ENCODE assay signal across 11 cellular contexts in genomic region chr15:90645873-90646605, GRCh38.
A peak's percentile ranks its signal among the peaks of the same experiment; 100 is the strongest.
DNase-seq lines count a peak whose midpoint lies in the region; ATAC-seq and TF ChIP-seq lines count a peak whose summit lies in the region.
"Had no signal": no experiment of that assay in that cellular context is flagged by ENCODE, and none has a peak within 500 bp of the region (broad histone marks: within the 10 kb centered on the region; RNA-seq: fewer than 3 reads in every experiment).

No MANE protein-coding gene starts in this region.

- DNase-seq in Right ventricle myocardium inferior (ENCODE audit: missing footprints) (peak; percentile 32), right atrium auricular region (ENCODE audit: low spot score) (no peak), mesenchymal stem cell (no peak), ureter (ENCODE audit: low spot score) (peak; percentile 64), esophagus muscularis mucosa (ENCODE audit: extremely low spot score) (no peak)
- no peak for DNase-seq in activated naive CD8-positive, alpha-beta T cell treated with anti-CD3 and anti-CD28 coated beads, Interleukin-2, amount 50 U/mL, for 24 hours
- DNase-seq: MG63; stimulated activated CD4-positive, alpha-beta T cell treated with anti-CD3 and anti-CD28 coated beads, Interleukin-1b, Interleukin-23, amount 100 ng/mL, for 48 hours had no signal

- ATAC-seq in Right ventricle myocardium inferior (no peak), GM19324 (IDR thresholded peaks at IDR 0.05; ENCODE audit: low FRiP score, unreplicated experiment) (no peak), HG02678 (IDR thresholded peaks at IDR 0.05; ENCODE audit: unreplicated experiment) (no peak)
- no peak for ATAC-seq in activated naive CD8-positive, alpha-beta T cell treated with anti-CD3 and anti-CD28 coated beads, Interleukin-2, amount 50 U/mL, for 24 hours

- no peak for TF ChIP-seq EP300 in esophagus muscularis mucosa (IDR thresholded peaks at IDR 0.05)

- no peak overlapping the region for H3K9ac ChIP-seq in mesenchymal stem cell (ENCODE audit: low read length)

- intact Hi-C loops in Right ventricle myocardium inferior (cut with DNase I) (no loop called here), esophagus muscularis mucosa (cut with DNase I) (loop anchor here (5.0 kb wide), 1 partner anchor 46 kb away; no protein-coding TSS in a partner anchor)

- peaks cover 12% of the 10 kb centered on the region for H3K36me3 Mint-ChIP-seq in activated naive CD8-positive, alpha-beta T cell treated with anti-CD3 and anti-CD28 coated beads, Interleukin-2, amount 50 U/mL, for 24 hours (ENCODE audit: low read depth)

- H3K27me3 Mint-ChIP-seq in activated naive CD8-positive, alpha-beta T cell treated with anti-CD3 and anti-CD28 coated beads, Interleukin-2, amount 50 U/mL, for 24 hours: no peaks in the 10 kb centered on the region

- no peak overlapping the region for H2BK12ac ChIP-seq in mesenchymal stem cell (ENCODE audit: low read length in 2 of 2)

- H3K9me3 ChIP-seq in right atrium auricular region (no peaks in the 10 kb centered on the region), mesenchymal stem cell (ENCODE audit: control insufficient read depth, low read length) (no peaks in the 10 kb centered on the region), esophagus muscularis mucosa (no peaks in the 10 kb centered on the region)
- H3K9me3 ChIP-seq: MG63 had no signal

- no peak overlapping the region for H2AK5ac ChIP-seq in mesenchymal stem cell (ENCODE audit: low read length, severe bottlenecking)

- H3K27ac ChIP-seq in right atrium auricular region (no peak overlapping the region), mesenchymal stem cell (ENCODE audit: low read length, poor library complexity, severe bottlenecking) (no peak overlapping the region), esophagus muscularis mucosa (replicated peaks in 1 of 4) (peak overlapping the region in 2 of 4 donors; percentile 29 to 48)

- no peak overlapping the region for H2BK5ac ChIP-seq in mesenchymal stem cell (ENCODE audit: low read depth, low read length, poor library complexity, severe bottlenecking)

- peak overlapping the region; percentile 35 for H4K8ac ChIP-seq in mesenchymal stem cell (ENCODE audit: low read length)

- H3K4ac ChIP-seq in mesenchymal stem cell (ENCODE audit: low read depth in 1 of 2, low read length in 2 of 2): no peak overlapping the region

- peaks cover 0 to 11% of the 10 kb centered on the region in 2 donors for H3K4me1 ChIP-seq in right atrium auricular region
- H3K4me1 ChIP-seq in mesenchymal stem cell (ENCODE audit: control insufficient read depth, insufficient read depth, low read depth, low read length): peaks cover 3% of the 10 kb centered on the region
- peaks cover 12 to 20% (median 14%) of the 10 kb centered on the region in 4 donors for H3K4me1 ChIP-seq in esophagus muscularis mucosa

- no peaks in the 10 kb centered on the region for H3K79me1 ChIP-seq in mesenchymal stem cell (replicated peaks; ENCODE audit: low read length, poor library complexity, severe bottlenecking)

- H3K4me3 ChIP-seq in right atrium auricular region: no peak overlapping the region
- H3K4me3 ChIP-seq in mesenchymal stem cell (ENCODE audit: insufficient read depth in 1 of 2, low read depth in 1 of 2, low read length in 2 of 2): no peak overlapping the region
- H3K4me3 ChIP-seq in esophagus muscularis mucosa: no peak overlapping the region
- H3K4me3 ChIP-seq: MG63 had no signal

- H2AFZ ChIP-seq in mesenchymal stem cell (ENCODE audit: low read depth, low read length): no peak overlapping the region

- TF ChIP-seq CTCF in right atrium auricular region (IDR thresholded peaks at IDR 0.05) (no peak), esophagus muscularis mucosa (IDR thresholded peaks at IDR 0.05) (no peak)

- H3K23ac ChIP-seq in mesenchymal stem cell (ENCODE audit: low read length in 2 of 2): no peak overlapping the region

- H3K9me3 Mint-ChIP-seq in activated naive CD8-positive, alpha-beta T cell treated with anti-CD3 and anti-CD28 coated beads, Interleukin-2, amount 50 U/mL, for 24 hours: no peaks in the 10 kb centered on the region

- H3K36me3 ChIP-seq in right atrium auricular region (peaks cover 34% of the 10 kb centered on the region), mesenchymal stem cell (ENCODE audit: control insufficient read depth in 1 of 2, insufficient read depth in 2 of 2, low read depth in 1 of 2, low read length in 2 of 2) (peaks cover 36 to 41% of the 10 kb centered on the region in 2 experiments), esophagus muscularis mucosa (peaks cover 27 to 43% (median 39%) of the 10 kb centered on the region in 4 donors)

- no peak for TF ChIP-seq POLR2A in esophagus muscularis mucosa (IDR thresholded peaks at IDR 0.05; ENCODE audit: low read depth)

- no peak overlapping the region for H3K4me3 Mint-ChIP-seq in activated naive CD8-positive, alpha-beta T cell treated with anti-CD3 and anti-CD28 coated beads, Interleukin-2, amount 50 U/mL, for 24 hours
- H3K4me3 Mint-ChIP-seq: B cell had no signal

- peak overlapping the region; percentile 41 for H3K27ac Mint-ChIP-seq in activated naive CD8-positive, alpha-beta T cell treated with anti-CD3 and anti-CD28 coated beads, Interleukin-2, amount 50 U/mL, for 24 hours

- no peak overlapping the region for H3K4me2 ChIP-seq in mesenchymal stem cell (ENCODE audit: low read length, poor library complexity, severe bottlenecking)

- H2BK15ac ChIP-seq in mesenchymal stem cell (ENCODE audit: low read depth, poor library complexity, severe bottlenecking): no peak overlapping the region

- H3K27me3 ChIP-seq in right atrium auricular region: no peaks in the 10 kb centered on the region
- H3K27me3 ChIP-seq in mesenchymal stem cell (ENCODE audit: control insufficient read depth in 1 of 2, insufficient read depth in 1 of 2, low read length in 2 of 2): no peaks in the 10 kb centered on the region
- H3K27me3 ChIP-seq in esophagus muscularis mucosa: no peaks in the 10 kb centered on the region
- H3K27me3 ChIP-seq: MG63 had no signal

- no peak overlapping the region for H4K91ac ChIP-seq in mesenchymal stem cell (ENCODE audit: low read length)

- no peak overlapping the region for H2BK120ac ChIP-seq in mesenchymal stem cell (ENCODE audit: low read depth, low read length)

- peak overlapping the region in 1 of 2 experiments; percentile 6 for H3K18ac ChIP-seq in mesenchymal stem cell (ENCODE audit: low read depth in 1 of 2, low read length in 2 of 2)

- 91% methylated on average over 23 of the region's 23 CpGs for WGBS in mesenchymal stem cell
- WGBS in esophagus muscularis mucosa: 81% methylated on average over 23 of the region's 23 CpGs

- no peak overlapping the region for H3K14ac ChIP-seq in mesenchymal stem cell (ENCODE audit: low read length in 2 of 2)

- peaks cover 30% of the 10 kb centered on the region for H3K4me1 Mint-ChIP-seq in activated naive CD8-positive, alpha-beta T cell treated with anti-CD3 and anti-CD28 coated beads, Interleukin-2, amount 50 U/mL, for 24 hours

Comparison
In these comparisons a context has a peak if more than half of its experiments do, and no peak if none do; other contexts are left out.
1. DNase-seq: peak in Right ventricle myocardium inferior (single experiment) and ureter (single experiment); none in right atrium auricular region (single experiment), activated naive CD8-positive, alpha-beta T cell treated with anti-CD3 and anti-CD28 coated beads, Interleukin-2, amount 50 U/mL, for 24 hours (single experiment), mesenchymal stem cell (single experiment) and esophagus muscularis mucosa (single experiment).